In genomic region chr1:71307451-71307850, GRCh38 we compare ENCODE assay signal across 8 cellular contexts.
A peak's percentile ranks its signal among the peaks of the same experiment; 100 is the strongest.
DNase-seq lines count a peak whose midpoint lies in the region; ATAC-seq and TF ChIP-seq lines count a peak whose summit lies in the region.

No MANE protein-coding gene starts in this region.

- H3K79me2 ChIP-seq in hepatocyte = no peaks in the 10 kb centered on the region

- H3K4me2 ChIP-seq in hepatocyte = no peak overlapping the region

- no peaks in the 10 kb centered on the region for H3K9me3 Mint-ChIP-seq in type B pancreatic cell

- H3K4me1 Mint-ChIP-seq in type B pancreatic cell (ENCODE audit: unreplicated experiment) = peaks cover 6% of the 10 kb centered on the region

- intact Hi-C loops in thyroid gland (cut with DNase I) = no loop called here

- H3K27ac ChIP-seq in hepatocyte = no peak overlapping the region
- H3K27ac ChIP-seq in thyroid gland = no peak overlapping the region

- DNase-seq in GM03348 (ENCODE audit: low spot score) (peak; percentile 66), NOMO-1 treated with DMSO at 0.1 percent for 48 hours (lab: John Stamatoyannopoulos, UW; ENCODE audit: unreplicated experiment) (peak; percentile 85), glomerular visceral epithelial cell (ENCODE audit: extremely low spot score) (peak; percentile 31), hepatocyte (ENCODE audit: low spot score) (no peak), OCI-M2 (lab: John Stamatoyannopoulos, UW; ENCODE audit: unreplicated experiment) (no peak), type B pancreatic cell (ENCODE audit: extremely low spot score, unreplicated experiment) (no peak), thyroid gland (no peak)

- no peaks in the 10 kb centered on the region for H3K36me3 Mint-ChIP-seq in type B pancreatic cell

- H3K4me3 Mint-ChIP-seq in type B pancreatic cell = no peak overlapping the region

- no peak overlapping the region for H3K27ac Mint-ChIP-seq in type B pancreatic cell

- no peaks in the 10 kb centered on the region for H3K9me3 ChIP-seq in hepatocyte (ENCODE audit: low read depth)
- H3K9me3 ChIP-seq in thyroid gland = no peaks in the 10 kb centered on the region

- H3K9me2 ChIP-seq in hepatocyte (replicated peaks; ENCODE audit: insufficient read depth) = no peaks in the 10 kb centered on the region

- ATAC-seq in HG02623 (IDR thresholded peaks at IDR 0.05; ENCODE audit: unreplicated experiment) = peak; percentile 88

- no peaks in the 10 kb centered on the region for H3K27me3 Mint-ChIP-seq in type B pancreatic cell

- H3K36me3 ChIP-seq in hepatocyte (replicated peaks; ENCODE audit: insufficient read depth, low read depth) (no peaks in the 10 kb centered on the region), thyroid gland (no peaks in the 10 kb centered on the region)

- H4K20me1 ChIP-seq in hepatocyte (ENCODE audit: insufficient read depth, poor library complexity, severe bottlenecking) = no peaks in the 10 kb centered on the region

- TF ChIP-seq CTCF in hepatocyte (IDR thresholded peaks at IDR 0.05; ENCODE audit: poor library complexity) (no peak), type B pancreatic cell (conservative IDR thresholded peaks at IDR 0.05) (no peak), thyroid gland (IDR thresholded peaks at IDR 0.05) (no peak)

- TF ChIP-seq POLR2A in thyroid gland (IDR thresholded peaks at IDR 0.05) = no peak

- no peak overlapping the region for H3K4me3 ChIP-seq in hepatocyte
- no peak overlapping the region for H3K4me3 ChIP-seq in thyroid gland (replicated peaks in 1 of 3)

- H3K27me3 ChIP-seq in hepatocyte = no peaks in the 10 kb centered on the region
- no peaks in the 10 kb centered on the region for H3K27me3 ChIP-seq in thyroid gland

- H3K4me1 ChIP-seq in hepatocyte (ENCODE audit: insufficient read depth) (no peaks in the 10 kb centered on the region), thyroid gland (no peaks in the 10 kb centered on the region)

- H2AFZ ChIP-seq in hepatocyte = no peak overlapping the region

Comparison
In these comparisons a context has a peak if more than half of its experiments do, and no peak if none do; other contexts are left out.
1. DNase-seq: peak in GM03348 (single experiment), NOMO-1 treated with DMSO at 0.1 percent for 48 hours (single experiment) and glomerular visceral epithelial cell (single experiment); none in hepatocyte (single experiment), OCI-M2 (single experiment), type B pancreatic cell (single experiment) and thyroid gland (0 of 2).